ENCODE assay signal across 1 cellular context in genomic region chr10:72325222-72326175, GRCh38.
TF ChIP-seq lines count a peak whose summit lies in the region.

No MANE protein-coding gene starts in this region.

TF ChIP-seq in HepG2, 621 proteins besides CTCF, POLR2A, EP300 and RAD21:
- TF ChIP-seq CSRNP1 (CRISPR knock-in tag; IDR thresholded peaks at IDR 0.05), result peak; percentile 31; the same call in 1 of the 2 replicates
- peak; percentile 53; the same call in 1 of the 2 replicates for TF ChIP-seq RARA (CRISPR knock-in tag; IDR thresholded peaks at IDR 0.05)
- peak; percentile 12; the same call in 1 of the 2 replicates for TF ChIP-seq ZBTB38 (CRISPR knock-in tag; IDR thresholded peaks at IDR 0.05)
- TF ChIP-seq ZNF7 (CRISPR knock-in tag; IDR thresholded peaks at IDR 0.05), result 0 out of 2 replicates have a peak, but pooled peaks have one; percentile 7
- TF ChIP-seq RXRA (CRISPR knock-in tag; IDR thresholded peaks at IDR 0.05), result peak; percentile 57; the same call in 1 of the 2 replicates
- TF ChIP-seq HNRNPL (IDR thresholded peaks at IDR 0.05; ENCODE audit: low read depth, low read length), result peak; percentile 63; the same call in 1 of the 2 replicates
- TF ChIP-seq ZFP91 (CRISPR knock-in tag; IDR thresholded peaks at IDR 0.05; ENCODE audit: borderline replicate concordance), result 0 out of 2 replicates have a peak, but pooled peaks have one; percentile 26
- peak; percentile 47; the same call in 1 of the 2 replicates for TF ChIP-seq ZNF687 (CRISPR knock-in tag; IDR thresholded peaks at IDR 0.05)
- TF ChIP-seq ARID5B (CRISPR knock-in tag; IDR thresholded peaks at IDR 0.05), result peak; percentile 38; the same call in 1 of the 2 replicates
- peak; percentile 20; the same call in 1 of the 2 replicates for TF ChIP-seq CEBPB (IDR thresholded peaks at IDR 0.05; ENCODE audit: borderline replicate concordance, low read depth, low read length)
- 0 out of 2 replicates have a peak, but pooled peaks have one; percentile 4 for TF ChIP-seq FOSL2 (CRISPR knock-in tag; IDR thresholded peaks at IDR 0.05)
- TF ChIP-seq TFAP4 (IDR thresholded peaks at IDR 0.05; ENCODE audit: borderline replicate concordance, low read depth), result peak; percentile 17; the same call in 1 of the 2 replicates
- TF ChIP-seq SIX1 (CRISPR knock-in tag; IDR thresholded peaks at IDR 0.05; ENCODE audit: borderline replicate concordance), result peak; percentile 67; the same call in 1 of the 2 replicates
- TF ChIP-seq ZNF281 (CRISPR knock-in tag; IDR thresholded peaks at IDR 0.05; ENCODE audit: borderline replicate concordance), result peak; percentile 31; the same call in 1 of the 2 replicates
TF ChIP-seq in HepG2: peak in this region for 14; not testable (repeated sequence) for 607.
